Comparison of ENCODE assay signal across 8 cellular contexts in the genomic region with DNA sequence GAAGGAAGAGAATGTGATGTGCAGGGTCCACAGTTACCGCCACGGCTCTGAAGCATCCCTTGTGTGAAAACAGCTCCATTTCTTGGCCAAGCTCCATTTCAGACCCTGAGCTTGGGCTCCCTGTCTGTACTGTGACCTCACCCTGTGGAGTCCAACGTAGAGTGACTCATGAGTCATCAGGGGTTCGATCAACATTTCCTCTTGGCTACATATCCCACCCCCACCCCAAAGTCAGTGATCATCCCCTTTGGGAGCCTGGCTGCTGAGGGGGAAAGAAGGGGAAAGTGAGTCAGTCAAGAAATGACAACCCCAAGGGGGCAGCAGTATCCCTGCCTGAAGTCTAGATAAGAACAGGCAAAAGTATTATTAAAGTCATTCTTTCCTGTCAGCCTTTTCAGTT.
A peak's percentile ranks its signal among the peaks of the same experiment; 100 is the strongest.
DNase-seq lines count a peak whose midpoint lies in the region; ATAC-seq, FAIRE-seq and TF ChIP-seq lines count a peak whose summit lies in the region.

No MANE protein-coding gene starts in this region.

- H3K9ac ChIP-seq in K562 (ENCODE audit: insufficient read depth in 1 of 2, low read depth in 2 of 2, low read length in 2 of 2) (no peak overlapping the region), colonic mucosa (ENCODE audit: low read depth in 2 of 2, low read length in 2 of 2) (no peak overlapping the region)

- no peak overlapping the region for H2AFZ ChIP-seq in K562 (ENCODE audit: low read depth, low read length)

- TF ChIP-seq POLR2A in K562 (conservative IDR thresholded peaks at IDR 0.05), result no peak
- TF ChIP-seq POLR2A in esophagus muscularis mucosa (IDR thresholded peaks at IDR 0.05; ENCODE audit: low read depth), result no peak

- FAIRE-seq in K562 (lab: Jason Lieb, UNC), result no peak

- H3K27me3 ChIP-seq in K562 (ENCODE audit: control insufficient read depth in 2 of 2, insufficient read depth in 2 of 2, low read length in 2 of 2), result peaks cover 10 to 25% of the 10 kb centered on the region in 2 experiments
- H3K27me3 ChIP-seq in esophagus muscularis mucosa, result no peaks in the 10 kb centered on the region
- no peaks in the 10 kb centered on the region for H3K27me3 ChIP-seq in colonic mucosa

- no peak overlapping the region for H3K4me2 ChIP-seq in K562 (ENCODE audit: insufficient read depth, low read length)

- peak in 1 of 2 experiments; percentile 53; a peak in 3 of 4 replicates for TF ChIP-seq RAD21 in K562 (CRISPR knock-in tag; conservative IDR thresholded peaks at IDR 0.05 in 1 of 2, IDR thresholded peaks at IDR 0.05 in 1 of 2)

- H3K27ac Mint-ChIP-seq in T-cell, result peak overlapping the region; percentile 28 to 57

- H3K79me2 ChIP-seq in K562 (ENCODE audit: control insufficient read depth, insufficient read depth, low read length), result no peaks in the 10 kb centered on the region

- POLR2A ChIA-PET in T-cell (lab: Charles Lee) (interaction anchor here (1.1 to 2.3 kb wide), 3 partner anchors 64 to 66 kb away, joined by 3 to 9 read pairs (median 4); a partner anchor contains a TSS), K562 (lab: Yijun Ruan, JAX) (interaction anchor here (0.7 to 2.0 kb wide), 3 partner anchors 8 to 11 kb away, joined by 3 to 7 read pairs (median 3); no protein-coding TSS in a partner anchor)

- peak in 2 of 3 experiments; percentile 42 to 52; a peak in 4 of 6 replicates for TF ChIP-seq CTCF in K562 (IDR thresholded peaks at IDR 0.05 in 2 of 3, conservative IDR thresholded peaks at IDR 0.05 in 1 of 3; ENCODE audit: insufficient read depth in 2 of 3, low read depth in 1 of 3, low read length in 3 of 3)
- no peak for TF ChIP-seq CTCF in esophagus muscularis mucosa (IDR thresholded peaks at IDR 0.05)
- no peak for TF ChIP-seq CTCF in colonic mucosa (IDR thresholded peaks at IDR 0.05)

- TF ChIP-seq EP300 in K562 (IDR thresholded peaks at IDR 0.05; ENCODE audit: low read length), result no peak
- no peak for TF ChIP-seq EP300 in esophagus muscularis mucosa (IDR thresholded peaks at IDR 0.05)

- H3K9me1 ChIP-seq in K562 (ENCODE audit: control insufficient read depth, insufficient read depth, low read length), result no peaks in the 10 kb centered on the region

- H3K36me3 ChIP-seq in K562 (ENCODE audit: control insufficient read depth, insufficient read depth, low read length) (no peaks in the 10 kb centered on the region), esophagus muscularis mucosa (no peaks in the 10 kb centered on the region), colonic mucosa (no peaks in the 10 kb centered on the region)

- intact Hi-C loops in K562 (cut with micrococcal nuclease), result no loop called here
- intact Hi-C loops in esophagus muscularis mucosa (cut with DNase I), result no loop called here
- intact Hi-C loops in colonic mucosa (cut with DNase I), result no loop called here

- CTCF ChIA-PET in T-cell (lab: Charles Lee), result interaction anchor here (0.6 to 1.4 kb wide), 5 partner anchors 16 to 65 kb away, joined by 3 to 9 read pairs (median 3); a partner anchor contains a TSS
- CTCF ChIA-PET in K562 (lab: Yijun Ruan, JAX; ENCODE audit: low intra/inter-chr PET ratio), result no interaction called here

- no TSS peak for BruUV-seq in K562 (replicated peaks; lab: Mats Ljungman, UMichigan)

- H3K36me3 Mint-ChIP-seq in T-cell, result peaks cover 3% of the 10 kb centered on the region

- WGBS in K562 (ENCODE audit: insufficient coverage, low coverage, missing lambda C conversion rate), result 20% methylated on average over 4 of the region's 4 CpGs
- WGBS in esophagus muscularis mucosa, result 54% methylated on average over 4 of the region's 4 CpGs

- H3K4me3 Mint-ChIP-seq in T-cell, result peak overlapping the region in 1 of 3 donors; percentile 24

- peak; percentile 10 for DNase-seq in EL
- peak in 2 of 34 experiments; percentile 9 to 36 for DNase-seq in T-cell
- DNase-seq in K562 (ENCODE audit: extremely low read depth in 1 of 4, low spot score in 3 of 4), result peak in 3 of 4 experiments; percentile 17 to 35 (median 22)
- peak; percentile 29 to 50 for DNase-seq in stimulated activated CD4-positive, alpha-beta T cell treated with anti-CD3 and anti-CD28 coated beads, Interleukin-12 subunit alpha, Interleukin-12 subunit beta, amount 100 ng/mL, for 24 hours (ENCODE audit: low read depth in 2 of 2)
- DNase-seq in cerebellar cortex (ENCODE audit: low spot score), result no peak
- no peak for DNase-seq in C1 segment of cervical spinal cord (lab: John Stamatoyannopoulos, UW)
- no peak for DNase-seq in esophagus muscularis mucosa (ENCODE audit: extremely low spot score)
- DNase-seq in colonic mucosa, result no peak

- in situ Hi-C loops in K562 (cut with MboI), result no loop called here

- ATAC-seq in T-cell (replicated peaks in 1 of 4) (no peak), K562 (peak; percentile 32)

- H3K4me1 ChIP-seq in K562 (replicated peaks in 1 of 2; ENCODE audit: control insufficient read depth in 2 of 2, insufficient read depth in 2 of 2, low read length in 2 of 2) (peaks cover 0 to 2% of the 10 kb centered on the region in 2 experiments; a peak in 2 of 5 replicates), esophagus muscularis mucosa (no peaks in the 10 kb centered on the region), colonic mucosa (no peaks in the 10 kb centered on the region)

- H4K20me1 ChIP-seq in K562 (replicated peaks; ENCODE audit: control insufficient read depth, insufficient read depth, low read length), result no peaks in the 10 kb centered on the region

- no peaks in the 10 kb centered on the region for H3K27me3 Mint-ChIP-seq in T-cell

- H3K9me3 ChIP-seq in K562 (replicated peaks; ENCODE audit: control insufficient read depth, insufficient read depth, low read depth, low read length) (no peaks in the 10 kb centered on the region), esophagus muscularis mucosa (no peaks in the 10 kb centered on the region), colonic mucosa (no peaks in the 10 kb centered on the region)

- H3K27ac ChIP-seq in K562 (ENCODE audit: extremely low read depth, low read depth, low read length), result no peak overlapping the region
- no peak overlapping the region for H3K27ac ChIP-seq in esophagus muscularis mucosa (replicated peaks in 1 of 4)
- H3K27ac ChIP-seq in colonic mucosa, result no peak overlapping the region

- peaks cover 37 to 50% (median 40%) of the 10 kb centered on the region in 3 donors for H3K4me1 Mint-ChIP-seq in T-cell

- H3K4me3 ChIP-seq in K562 (no peak overlapping the region), esophagus muscularis mucosa (no peak overlapping the region), colonic mucosa (no peak overlapping the region)

- no peaks in the 10 kb centered on the region for H3K9me3 Mint-ChIP-seq in T-cell

TF ChIP-seq in K562, 482 proteins besides CTCF, POLR2A, EP300 and RAD21:
- TF ChIP-seq CREM (IDR thresholded peaks at IDR 0.05; ENCODE audit: low read depth), result peak; percentile 34; the same call in 1 of the 2 replicates
- TF ChIP-seq SMC3 (conservative IDR thresholded peaks at IDR 0.05; ENCODE audit: insufficient read depth, low read depth, low read length), result 0 out of 2 replicates have a peak, but pooled peaks have one; percentile 16
- TF ChIP-seq, protein P1, sequence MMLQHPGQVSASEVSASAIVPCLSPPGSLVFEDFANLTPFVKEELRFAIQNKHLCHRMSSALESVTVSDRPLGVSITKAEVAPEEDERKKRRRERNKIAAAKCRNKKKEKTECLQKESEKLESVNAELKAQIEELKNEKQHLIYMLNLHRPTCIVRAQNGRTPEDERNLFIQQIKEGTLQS (IDR thresholded peaks at IDR 0.05), result peak; percentile 83
- TF ChIP-seq, protein P1 (CRISPR knock-in tag; conservative IDR thresholded peaks at IDR 0.05), result no peak
- peak; percentile 54; the same call in 1 of the 2 replicates for TF ChIP-seq JUND (IDR thresholded peaks at IDR 0.05; ENCODE audit: borderline replicate concordance, low read depth, low read length)
- peak; percentile 35; the same call in 1 of the 3 replicates for TF ChIP-seq JUND (tag; IDR thresholded peaks at IDR 0.05; ENCODE audit: borderline replicate concordance, low read depth, low read length)
- TF ChIP-seq HIVEP1 (CRISPR knock-in tag; IDR thresholded peaks at IDR 0.05), result no peak

Comparison
In these comparisons a context has a peak if more than half of its experiments do, and no peak if none do; other contexts are left out.
1. DNase-seq: peak in EL (single experiment), K562 (3 of 4) and stimulated activated CD4-positive, alpha-beta T cell treated with anti-CD3 and anti-CD28 coated beads, Interleukin-12 subunit alpha, Interleukin-12 subunit beta, amount 100 ng/mL, for 24 hours (2 of 2); none in cerebellar cortex (single experiment), C1 segment of cervical spinal cord (0 of 14), esophagus muscularis mucosa (single experiment) and colonic mucosa (single experiment).
2. CTCF ChIP-seq: peak in K562 (2 of 3); none in esophagus muscularis mucosa (0 of 3) and colonic mucosa (single experiment).